ENCODE assay signal across 3 cellular contexts in genomic region chr6:12977206-12977605, GRCh38.
TF ChIP-seq lines count a peak whose summit lies in the region.

No MANE protein-coding gene starts in this region.

TF ChIP-seq in HEK293, 187 proteins besides CTCF, POLR2A, EP300 and RAD21:
- TF ChIP-seq PRDM10 (tag by site-specific recombination; IDR thresholded peaks at IDR 0.05) (peak; percentile 95), ZNF266 (tag by site-specific recombination; IDR thresholded peaks at IDR 0.05; ENCODE audit: low read depth) (no peak)

TF ChIP-seq in IMR-90, 13 proteins besides CTCF, POLR2A, EP300 and RAD21:
- TF ChIP-seq RFX5 (IDR thresholded peaks at IDR 0.05; ENCODE audit: low read depth, low read length) = no peak
- TF ChIP-seq, protein P1, sequence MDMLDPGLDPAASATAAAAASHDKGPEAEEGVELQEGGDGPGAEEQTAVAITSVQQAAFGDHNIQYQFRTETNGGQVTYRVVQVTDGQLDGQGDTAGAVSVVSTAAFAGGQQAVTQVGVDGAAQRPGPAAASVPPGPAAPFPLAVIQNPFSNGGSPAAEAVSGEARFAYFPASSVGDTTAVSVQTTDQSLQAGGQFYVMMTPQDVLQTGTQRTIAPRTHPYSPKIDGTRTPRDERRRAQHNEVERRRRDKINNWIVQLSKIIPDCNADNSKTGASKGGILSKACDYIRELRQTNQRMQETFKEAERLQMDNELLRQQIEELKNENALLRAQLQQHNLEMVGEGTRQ (IDR thresholded peaks at IDR 0.05; ENCODE audit: low read depth, low read length) = no peak
- no peak for TF ChIP-seq MXI1 (IDR thresholded peaks at IDR 0.05; ENCODE audit: borderline replicate concordance, low read depth, low read length)
- no peak for TF ChIP-seq MAZ (IDR thresholded peaks at IDR 0.05; ENCODE audit: borderline replicate concordance, low read depth, low read length)

TF ChIP-seq in K562, 482 proteins besides CTCF, POLR2A, EP300 and RAD21:
- no peak for TF ChIP-seq ZNF197 (CRISPR knock-in tag; IDR thresholded peaks at IDR 0.05; ENCODE audit: low read depth)
- TF ChIP-seq PKNOX1 (IDR thresholded peaks at IDR 0.05) = no peak
- TF ChIP-seq PRDM10 (IDR thresholded peaks at IDR 0.05; ENCODE audit: partially characterized antibody) = peak; percentile 31
- TF ChIP-seq TFAM (CRISPR knock-in tag; conservative IDR thresholded peaks at IDR 0.05) = no peak
- TF ChIP-seq ZNF121 (CRISPR knock-in tag; conservative IDR thresholded peaks at IDR 0.05) = no peak
- no peak for TF ChIP-seq ZNF174 (CRISPR knock-in tag; IDR thresholded peaks at IDR 0.05)
- no peak for TF ChIP-seq ZNF695 (CRISPR knock-in tag; IDR thresholded peaks at IDR 0.05)
